10 cellular contexts compared by ENCODE assay signal in the genomic region with DNA sequence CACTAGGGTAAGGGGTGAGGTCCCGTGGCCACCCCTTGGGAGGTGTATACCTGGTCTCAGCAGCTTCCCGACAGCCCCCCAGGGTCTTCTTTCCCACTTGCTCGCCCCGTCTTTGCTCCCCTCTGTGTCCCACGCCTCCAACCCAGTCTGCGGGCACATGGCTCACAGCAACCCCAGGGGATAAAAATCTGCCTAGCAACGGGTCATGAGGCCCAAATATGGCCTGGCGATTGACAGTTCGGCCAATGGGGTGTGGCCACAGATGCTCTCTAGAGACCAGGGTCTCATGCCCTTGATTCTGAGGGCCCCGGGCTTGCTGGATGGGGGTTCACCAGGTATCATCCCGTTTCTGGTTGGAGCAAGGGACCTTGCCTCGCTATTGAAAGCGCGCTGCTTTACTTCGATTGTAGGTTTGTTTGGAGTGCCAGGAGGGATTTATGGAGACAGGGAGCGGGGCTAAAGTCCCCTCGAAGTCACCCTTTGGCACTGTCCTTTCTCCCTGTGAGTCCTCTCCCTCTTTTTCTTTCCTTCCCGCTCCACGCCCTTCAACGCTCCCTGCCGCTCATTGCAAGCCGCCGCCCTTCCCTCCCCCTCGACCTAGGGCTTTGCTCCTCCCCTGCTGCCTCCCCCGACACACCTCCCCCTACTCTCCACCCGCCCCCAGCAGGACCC. TPM values are rescaled to one million over a fixed set of nuclear protein-coding genes. Genes with fewer than 3 reads are reported as not detected.
DNase-seq lines count a peak whose midpoint lies in the region; ATAC-seq and TF ChIP-seq lines count a peak whose summit lies in the region.
"Had no signal": no experiment of that assay in that cellular context is flagged by ENCODE, and none has a peak within 500 bp of the region (broad histone marks: within the 10 kb centered on the region; RNA-seq: fewer than 3 reads in every experiment).

No MANE protein-coding gene starts in this region.

- H3K9me3 Mint-ChIP-seq in activated naive CD4-positive, alpha-beta T cell treated with anti-CD3 and anti-CD28 coated beads, Interleukin-2, amount 10 ng/mL, durations not matched to agents 7 days and 5 days = no peaks in the 10 kb centered on the region

- no peak for TF ChIP-seq POLR2A in lower leg skin (IDR thresholded peaks at IDR 0.05)

- peaks cover 88% of the 10 kb centered on the region for H3K27me3 Mint-ChIP-seq in activated naive CD4-positive, alpha-beta T cell treated with anti-CD3 and anti-CD28 coated beads, Interleukin-2, amount 10 ng/mL, durations not matched to agents 7 days and 5 days

- no peak overlapping the region for H3K27ac Mint-ChIP-seq in activated naive CD4-positive, alpha-beta T cell treated with anti-CD3 and anti-CD28 coated beads, Interleukin-2, amount 10 ng/mL, durations not matched to agents 7 days and 5 days

- no peak overlapping the region for H3K4me3 Mint-ChIP-seq in activated naive CD4-positive, alpha-beta T cell treated with anti-CD3 and anti-CD28 coated beads, Interleukin-2, amount 10 ng/mL, durations not matched to agents 7 days and 5 days

- 31 to 42% methylated on average over 25 to 26 of the region's 26 CpGs for WGBS in lower leg skin, 2 donors

- H3K4me3 ChIP-seq in lower leg skin (ENCODE audit: low read depth, poor library complexity, severe bottlenecking) = no peak overlapping the region

- DNase-seq in DMS53 (lab: John Stamatoyannopoulos, UW) (peak; percentile 59), DMS53 treated with DMSO at 0.1 percent for 48 hours (lab: John Stamatoyannopoulos, UW; ENCODE audit: unreplicated experiment) (no peak), ecto neural progenitor cell (ENCODE audit: low spot score) (peak; percentile 74), lower leg skin (ENCODE audit: low spot score in 2 of 2) (peak; percentile 28 to 91), ureter (ENCODE audit: low spot score) (peak; percentile 69), LoVo (ENCODE audit: low spot score) (no peak)
- DNase-seq in activated naive CD4-positive, alpha-beta T cell treated with anti-CD3 and anti-CD28 coated beads, Interleukin-2, amount 10 ng/mL, durations not matched to agents 7 days and 5 days = no peak
- DNase-seq: 8988T, NCI-H510A had no signal

- H3K4me1 Mint-ChIP-seq in activated naive CD4-positive, alpha-beta T cell treated with anti-CD3 and anti-CD28 coated beads, Interleukin-2, amount 10 ng/mL, durations not matched to agents 7 days and 5 days = peaks cover 7% of the 10 kb centered on the region

- intact Hi-C loops in lower leg skin (cut with DNase I; ENCODE audit: low total_unique reads) = no loop called here

- ATAC-seq in GM18520 (IDR thresholded peaks at IDR 0.05; ENCODE audit: unreplicated experiment) = no peak

- no peak for TF ChIP-seq CTCF in lower leg skin (IDR thresholded peaks at IDR 0.05)

- CTCF ChIA-PET in activated naive CD4-positive, alpha-beta T cell treated with anti-CD3 and anti-CD28 coated beads, Interleukin-2, amount 10 ng/mL, durations not matched to agents 7 days and 5 days (lab: Charles Lee) = interaction anchor here (0.7 to 1.3 kb wide), 2 partner anchors 38 to 911 kb away, joined by 3 to 5 read pairs; no protein-coding TSS in a partner anchor

- H3K36me3 Mint-ChIP-seq in activated naive CD4-positive, alpha-beta T cell treated with anti-CD3 and anti-CD28 coated beads, Interleukin-2, amount 10 ng/mL, durations not matched to agents 7 days and 5 days = no peaks in the 10 kb centered on the region

RNA-seq across cellular contexts. Expression of gene AHNAK, which starts 41.4 kb away (rescaled TPM):
- total RNA-seq in lower leg skin (1,000 to 10,000 TPM; 1,345 to 1,611 (median 1,532) TPM), ureter (546 TPM)

Comparison
In these comparisons a context has a peak if more than half of its experiments do, and no peak if none do; other contexts are left out.
1. DNase-seq: peak in DMS53 (single experiment), ecto neural progenitor cell (single experiment), lower leg skin (2 of 2) and ureter (single experiment); none in DMS53 treated with DMSO at 0.1 percent for 48 hours (single experiment), activated naive CD4-positive, alpha-beta T cell treated with anti-CD3 and anti-CD28 coated beads, Interleukin-2, amount 10 ng/mL, durations not matched to agents 7 days and 5 days (single experiment) and LoVo (single experiment).